ENCODE assay signal across 20 cellular contexts in genomic region chr10:86827639-86828038, GRCh38.
A peak's percentile ranks its signal among the peaks of the same experiment; 100 is the strongest.
DNase-seq lines count a peak whose midpoint lies in the region; ATAC-seq and TF ChIP-seq lines count a peak whose summit lies in the region.
"Had no signal": no experiment of that assay in that cellular context is flagged by ENCODE, and none has a peak within 500 bp of the region (broad histone marks: within the 10 kb centered on the region; RNA-seq: fewer than 3 reads in every experiment).

No MANE protein-coding gene starts in this region.

- DNase-seq in DMS53 treated with DMSO at 0.1 percent for 48 hours (lab: John Stamatoyannopoulos, UW; ENCODE audit: unreplicated experiment) (peak; percentile 32), LoVo (ENCODE audit: low spot score) (peak; percentile 44), endodermal cell (peak; percentile 71), renal cortical epithelial cell (ENCODE audit: low read depth) (peak; percentile 49), NCI-H774 (lab: John Stamatoyannopoulos, UW) (no peak)
- no peak for DNase-seq in effector memory CD4-positive, alpha-beta T cell
- no peak for DNase-seq in activated naive CD4-positive, alpha-beta T cell treated with anti-CD3 and anti-CD28 coated beads, Interleukin-2, amount 50 U/mL, for 16 hours
- no peak for DNase-seq in activated CD8-positive, alpha-beta T cell treated with anti-CD3 and anti-CD28 coated beads for 36 hours
- DNase-seq: DMS 273 treated with DMSO at 0.1 percent for 48 hours, GF-D8, GM23248, Kasumi-1, NCI-H1105 treated with DMSO at 0.1 percent for 48 hours, NCI-H187, NCI-H2107, NCI-H2227 treated with DMSO at 0.1 percent for 48 hours, NCI-H510A treated with DMSO at 0.1 percent for 48 hours, SJCRH30 had no signal

- peaks cover 2% of the 10 kb centered on the region for H3K4me1 ChIP-seq in endodermal cell (ENCODE audit: control insufficient read depth, insufficient read depth, low read length)
- no peaks in the 10 kb centered on the region for H3K4me1 ChIP-seq in effector memory CD4-positive, alpha-beta T cell (ENCODE audit: control insufficient read depth, insufficient read depth, low read length, poor library complexity, severe bottlenecking)
- H3K4me1 ChIP-seq: SJCRH30 had no signal

- no peak overlapping the region for H3K27ac ChIP-seq in endodermal cell (ENCODE audit: low read depth, low read length)
- no peak overlapping the region for H3K27ac ChIP-seq in effector memory CD4-positive, alpha-beta T cell (ENCODE audit: insufficient read depth, low read length, poor library complexity, severe bottlenecking)
- H3K27ac ChIP-seq: GM23248, HL-60, SJCRH30 had no signal

- no peaks in the 10 kb centered on the region for H3K9me3 Mint-ChIP-seq in endodermal cell
- no peaks in the 10 kb centered on the region for H3K9me3 Mint-ChIP-seq in activated CD8-positive, alpha-beta T cell treated with anti-CD3 and anti-CD28 coated beads for 36 hours
- H3K9me3 Mint-ChIP-seq: T-helper 1 cell treated with Interleukin-12 subunit alpha and Interleukin-12 subunit beta and Interleukin-4 antibody, amounts not matched to agents 30 μg/mL and 1 μg/mL, for 36 hours had no signal

- no peak for ATAC-seq in activated CD8-positive, alpha-beta T cell treated with anti-CD3 and anti-CD28 coated beads for 36 hours

- no peak overlapping the region for H3K4me3 Mint-ChIP-seq in endodermal cell
- no peak overlapping the region for H3K4me3 Mint-ChIP-seq in activated CD8-positive, alpha-beta T cell treated with anti-CD3 and anti-CD28 coated beads for 36 hours
- H3K4me3 Mint-ChIP-seq: T-helper 1 cell treated with Interleukin-12 subunit alpha and Interleukin-12 subunit beta and Interleukin-4 antibody, amounts not matched to agents 30 μg/mL and 1 μg/mL, for 36 hours had no signal

- no peaks in the 10 kb centered on the region for H3K27me3 ChIP-seq in endodermal cell (ENCODE audit: control insufficient read depth, insufficient read depth, low read length, poor library complexity, severe bottlenecking)
- no peaks in the 10 kb centered on the region for H3K27me3 ChIP-seq in effector memory CD4-positive, alpha-beta T cell (replicated peaks; ENCODE audit: control insufficient read depth, insufficient read depth, low read length, poor library complexity, severe bottlenecking)
- H3K27me3 ChIP-seq: SJCRH30 had no signal

- no peaks in the 10 kb centered on the region for H3K9me3 ChIP-seq in endodermal cell (ENCODE audit: control insufficient read depth, low read length)
- no peaks in the 10 kb centered on the region for H3K9me3 ChIP-seq in effector memory CD4-positive, alpha-beta T cell (ENCODE audit: control insufficient read depth, low read length)
- H3K9me3 ChIP-seq: SJCRH30 had no signal

- CTCF ChIA-PET in activated CD8-positive, alpha-beta T cell treated with anti-CD3 and anti-CD28 coated beads for 36 hours (lab: Charles Lee): no interaction called here

- H3K4me1 Mint-ChIP-seq in endodermal cell: peaks cover 50% of the 10 kb centered on the region
- H3K4me1 Mint-ChIP-seq in activated CD8-positive, alpha-beta T cell treated with anti-CD3 and anti-CD28 coated beads for 36 hours (ENCODE audit: low read depth): no peaks in the 10 kb centered on the region

- POLR2A ChIA-PET in activated CD8-positive, alpha-beta T cell treated with anti-CD3 and anti-CD28 coated beads for 36 hours (lab: Charles Lee): no interaction called here

- TF ChIP-seq CTCF in endodermal cell (conservative IDR thresholded peaks at IDR 0.05): no peak
- no peak for TF ChIP-seq CTCF in activated CD8-positive, alpha-beta T cell treated with anti-CD3 and anti-CD28 coated beads for 36 hours (IDR thresholded peaks at IDR 0.05)

- H3K27me3 Mint-ChIP-seq in endodermal cell (ENCODE audit: insufficient read depth): no peaks in the 10 kb centered on the region
- no peaks in the 10 kb centered on the region for H3K27me3 Mint-ChIP-seq in activated CD8-positive, alpha-beta T cell treated with anti-CD3 and anti-CD28 coated beads for 36 hours

- peaks cover 18% of the 10 kb centered on the region for H3K36me3 ChIP-seq in endodermal cell (ENCODE audit: control insufficient read depth, insufficient read depth, low read length)
- no peaks in the 10 kb centered on the region for H3K36me3 ChIP-seq in effector memory CD4-positive, alpha-beta T cell (ENCODE audit: control insufficient read depth, insufficient read depth, low read length)
- H3K36me3 ChIP-seq: SJCRH30 had no signal

- peak overlapping the region; percentile 74 for H3K27ac Mint-ChIP-seq in endodermal cell
- H3K27ac Mint-ChIP-seq in activated CD8-positive, alpha-beta T cell treated with anti-CD3 and anti-CD28 coated beads for 36 hours: no peak overlapping the region
- H3K27ac Mint-ChIP-seq: T-helper 1 cell treated with Interleukin-12 subunit alpha and Interleukin-12 subunit beta and Interleukin-4 antibody, amounts not matched to agents 30 μg/mL and 1 μg/mL, for 36 hours had no signal

- intact Hi-C loops in activated CD8-positive, alpha-beta T cell treated with anti-CD3 and anti-CD28 coated beads for 36 hours (cut with micrococcal nuclease): no loop called here

- H3K36me3 Mint-ChIP-seq in endodermal cell (ENCODE audit: low read depth): peaks cover 8% of the 10 kb centered on the region
- H3K36me3 Mint-ChIP-seq in activated CD8-positive, alpha-beta T cell treated with anti-CD3 and anti-CD28 coated beads for 36 hours (ENCODE audit: low read depth): no peaks in the 10 kb centered on the region

- H3K4me3 ChIP-seq in endodermal cell (ENCODE audit: low read length): no peak overlapping the region
- no peak overlapping the region for H3K4me3 ChIP-seq in effector memory CD4-positive, alpha-beta T cell (ENCODE audit: insufficient read depth, low read depth, low read length, poor library complexity, severe bottlenecking)
- H3K4me3 ChIP-seq: GM23248, SJCRH30 had no signal

- 82 to 93% methylated on average over 7 of the region's 7 CpGs for WGBS in endodermal cell (ENCODE audit: insufficient coverage in 1 of 2, insufficient read length in 1 of 2), 2 experiments

- H3K9ac ChIP-seq in endodermal cell (ENCODE audit: extremely low read depth, low read length, poor library complexity, severe bottlenecking): no peak overlapping the region
- H3K9ac ChIP-seq: GM23248 had no signal

Comparison
In these comparisons a context has a peak if more than half of its experiments do, and no peak if none do; other contexts are left out.
1. DNase-seq: peak in DMS53 treated with DMSO at 0.1 percent for 48 hours (single experiment), LoVo (single experiment), endodermal cell (single experiment) and renal cortical epithelial cell (single experiment); none in effector memory CD4-positive, alpha-beta T cell (0 of 3), activated naive CD4-positive, alpha-beta T cell treated with anti-CD3 and anti-CD28 coated beads, Interleukin-2, amount 50 U/mL, for 16 hours (single experiment), NCI-H774 (single experiment) and activated CD8-positive, alpha-beta T cell treated with anti-CD3 and anti-CD28 coated beads for 36 hours (single experiment).